Comparison of ENCODE assay signal across 1 cellular context in genomic region chr6:30489081-30490030, GRCh38.
TF ChIP-seq lines count a peak whose summit lies in the region.

HLA-E (plus strand) TSS chr6:30489509; CDS start chr6:30489532, 23 bp downstream.

TF ChIP-seq in K562, 482 proteins besides CTCF, POLR2A, EP300 and RAD21 (continued from another document and continues in another):
- TF ChIP-seq RREB1 (CRISPR knock-in tag; IDR thresholded peaks at IDR 0.05) (no peak), HLTF (IDR thresholded peaks at IDR 0.05) (peak; percentile 78), ZNF644 (tag; IDR thresholded peaks at IDR 0.05; ENCODE audit: low read depth) (no peak), MXI1 (IDR thresholded peaks at IDR 0.05; ENCODE audit: low read depth, low read length) (peak; percentile 38; the same call in 1 of the 2 replicates), E2F1 (CRISPR knock-in tag; IDR thresholded peaks at IDR 0.05) (peak; percentile 37), PHB (CRISPR knock-in tag; IDR thresholded peaks at IDR 0.05) (no peak), MAFF (IDR thresholded peaks at IDR 0.05; ENCODE audit: low read length) (peak; percentile 78), SREBF2 (CRISPR knock-in tag; IDR thresholded peaks at IDR 0.05) (0 out of 2 replicates have a peak, but pooled peaks have one; percentile 49), POLR2B (IDR thresholded peaks at IDR 0.05; ENCODE audit: low read depth, partially characterized antibody) (peak; percentile 89), ZNF133 (CRISPR knock-in tag; IDR thresholded peaks at IDR 0.05) (no peak), ZNF12 (CRISPR knock-in tag; IDR thresholded peaks at IDR 0.05) (peak; percentile 24; the same call in 1 of the 2 replicates), TEAD2 (tag; IDR thresholded peaks at IDR 0.05) (no peak), CUX1 (CRISPR knock-in tag; IDR thresholded peaks at IDR 0.05) (no peak), E2F8 (IDR thresholded peaks at IDR 0.05; ENCODE audit: low read depth, partially characterized antibody) (peak; percentile 67), MAFG (tag; conservative IDR thresholded peaks at IDR 0.05) (peak; percentile 89), PREB (CRISPR knock-in tag; IDR thresholded peaks at IDR 0.05) (no peak), MEF2A (IDR thresholded peaks at IDR 0.05; ENCODE audit: control insufficient read depth, low read depth, low read length) (no peak), ZFPM2 (CRISPR knock-in tag; IDR thresholded peaks at IDR 0.05) (0 out of 2 replicates have a peak, but pooled peaks have one; percentile 27), CBFB (CRISPR knock-in tag; IDR thresholded peaks at IDR 0.05) (no peak), POLR2G (IDR thresholded peaks at IDR 0.05; ENCODE audit: low read depth, low read length) (peak; percentile 90), PRPF4 (IDR thresholded peaks at IDR 0.05; ENCODE audit: insufficient read depth, low read depth, low read length, poor library complexity, severe bottlenecking) (no peak), THRAP3 (IDR thresholded peaks at IDR 0.05; ENCODE audit: borderline replicate concordance) (no peak), RNF219 (CRISPR knock-in tag; IDR thresholded peaks at IDR 0.05) (no peak), NR2C1 (IDR thresholded peaks at IDR 0.05) (no peak; the same call in 1 of the 2 replicates), NR2C1 (tag; IDR thresholded peaks at IDR 0.05) (peak; percentile 31; the same call in 1 of the 2 replicates), CEBPZ (IDR thresholded peaks at IDR 0.05; ENCODE audit: borderline replicate concordance, low read depth, low read length) (no peak), TAF1 (IDR thresholded peaks at IDR 0.05; ENCODE audit: control insufficient read depth, extremely low read depth, insufficient read depth, low read length, severe bottlenecking) (peak; percentile 59), MTA3 (IDR thresholded peaks at IDR 0.05; ENCODE audit: borderline replicate concordance) (peak; percentile 97), PTTG1 (tag; IDR thresholded peaks at IDR 0.05; ENCODE audit: low read depth) (no peak), SETDB1 (IDR thresholded peaks at IDR 0.05; ENCODE audit: low read length) (no peak), HMG20B (CRISPR knock-in tag; IDR thresholded peaks at IDR 0.05) (no peak), GMEB1 (CRISPR knock-in tag; IDR thresholded peaks at IDR 0.05) (no peak), EWSR1 (IDR thresholded peaks at IDR 0.05; ENCODE audit: borderline replicate concordance, low read depth, partially characterized antibody) (no peak), BDP1 (IDR thresholded peaks at IDR 0.05; ENCODE audit: insufficient read depth, insufficient read length) (no peak), PTRF (tag; IDR thresholded peaks at IDR 0.05) (no peak)
